In the genomic region with DNA sequence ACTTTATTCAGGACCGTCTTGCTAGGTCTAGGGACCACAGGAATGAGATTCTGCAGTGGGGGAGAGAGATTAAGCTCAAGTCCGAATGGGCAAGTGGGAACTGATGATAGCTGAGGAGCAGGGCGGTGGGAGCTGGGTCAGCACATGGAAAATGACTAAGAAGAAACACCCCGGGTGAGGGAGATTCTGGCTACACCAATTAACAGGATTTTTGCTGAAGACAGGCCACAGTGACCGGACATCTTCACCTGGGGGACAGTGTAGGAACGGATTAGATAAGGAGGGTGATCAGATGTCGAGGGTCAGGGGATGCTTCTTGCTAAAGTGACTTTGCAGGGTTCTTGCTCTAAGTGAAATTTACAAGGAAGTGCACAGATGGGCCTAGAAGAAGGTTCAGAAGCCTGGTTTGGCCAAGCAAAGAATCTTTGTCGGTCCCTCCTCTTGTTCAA, we compare ENCODE assay signal across 18 cellular contexts. TPM values are rescaled to one million over a fixed set of nuclear protein-coding genes. Genes with fewer than 3 reads are reported as not detected.
DNase-seq lines count a peak whose midpoint lies in the region; ATAC-seq and TF ChIP-seq lines count a peak whose summit lies in the region.
"Had no signal": no experiment of that assay in that cellular context is flagged by ENCODE, and none has a peak within 500 bp of the region (broad histone marks: within the 10 kb centered on the region; RNA-seq: fewer than 3 reads in every experiment).

No MANE protein-coding gene starts in this region.

- H3K4me1 ChIP-seq in IMR-90 (ENCODE audit: control insufficient read depth, insufficient read depth, low read length), result no peaks in the 10 kb centered on the region
- H3K4me1 ChIP-seq: HAP-1 had no signal

- no peak overlapping the region for H3K14ac ChIP-seq in IMR-90 (replicated peaks; ENCODE audit: low read depth, low read length)

- no peaks in the 10 kb centered on the region for H3K36me3 ChIP-seq in IMR-90 (ENCODE audit: control insufficient read depth, insufficient read depth, low read length)
- H3K36me3 ChIP-seq: HAP-1 had no signal

- no peak overlapping the region for H3K9ac ChIP-seq in IMR-90 (ENCODE audit: low read depth, low read length)

- H2AFZ ChIP-seq in IMR-90 (replicated peaks; ENCODE audit: low read length, poor library complexity), result no peak overlapping the region

- H3K27ac Mint-ChIP-seq in WTC11, result peak overlapping the region; percentile 31
- H3K27ac Mint-ChIP-seq in nephron progenitor cell, result peak overlapping the region; percentile 7
- H3K27ac Mint-ChIP-seq in activated naive CD8-positive, alpha-beta T cell treated with anti-CD3 and anti-CD28 coated beads, Interleukin-2, amount 50 U/mL, for 24 hours, result no peak overlapping the region
- H3K27ac Mint-ChIP-seq: CD4-positive, alpha-beta memory T cell; HFFc6 had no signal

- no peaks in the 10 kb centered on the region for H4K20me1 ChIP-seq in IMR-90 (ENCODE audit: insufficient read depth, low read length)

- dilution Hi-C loops in IMR-90 (cut with HindIII; ENCODE audit: low sequenced_read_pairs, unreplicated experiment), result no loop called here

- in situ Hi-C loops in IMR-90 (cut with MboI; ENCODE audit: low sequenced_read_pairs), result no loop called here

- peak overlapping the region; percentile 58 for H2AK9ac ChIP-seq in IMR-90 (replicated peaks; ENCODE audit: low read depth, low read length, poor library complexity)

- H4K5ac ChIP-seq in IMR-90 (ENCODE audit: low read depth, low read length), result no peak overlapping the region

- H3K27ac ChIP-seq in IMR-90 (ENCODE audit: insufficient read depth, low read length), result no peak overlapping the region

- H3K27me3 ChIP-seq in IMR-90 (ENCODE audit: control insufficient read depth, insufficient read depth, low read length), result no peaks in the 10 kb centered on the region

- H2AK5ac ChIP-seq in IMR-90 (ENCODE audit: low read depth, low read length), result no peak overlapping the region

- POLR2A ChIA-PET in IMR-90 (lab: Charles Lee; ENCODE audit: unreplicated experiment) (no interaction called here), WTC11 (lab: Charles Lee) (no interaction called here)

- no peak overlapping the region for H2BK5ac ChIP-seq in IMR-90 (ENCODE audit: low read depth, low read length, poor library complexity, severe bottlenecking)

- H2BK20ac ChIP-seq in IMR-90 (ENCODE audit: low read depth, low read length), result no peak overlapping the region

- no peak for TF ChIP-seq RAD21 in IMR-90 (IDR thresholded peaks at IDR 0.05; ENCODE audit: low read length)

- H3K4me3 Mint-ChIP-seq in WTC11 (no peak overlapping the region), nephron progenitor cell (no peak overlapping the region)
- no peak overlapping the region for H3K4me3 Mint-ChIP-seq in activated naive CD8-positive, alpha-beta T cell treated with anti-CD3 and anti-CD28 coated beads, Interleukin-2, amount 50 U/mL, for 24 hours
- H3K4me3 Mint-ChIP-seq: CD4-positive, alpha-beta memory T cell; HFFc6 had no signal

- TF ChIP-seq POLR2A in IMR-90 (IDR thresholded peaks at IDR 0.05; ENCODE audit: low read depth, low read length) (no peak), erythroblast (IDR thresholded peaks at IDR 0.05; ENCODE audit: low read length) (peak; percentile 20)

- no peaks in the 10 kb centered on the region for H3K4me1 Mint-ChIP-seq in WTC11
- H3K4me1 Mint-ChIP-seq in nephron progenitor cell, result peaks cover 2% of the 10 kb centered on the region
- H3K4me1 Mint-ChIP-seq in activated naive CD8-positive, alpha-beta T cell treated with anti-CD3 and anti-CD28 coated beads, Interleukin-2, amount 50 U/mL, for 24 hours, result no peaks in the 10 kb centered on the region
- H3K4me1 Mint-ChIP-seq: CD4-positive, alpha-beta memory T cell had no signal

- no peaks in the 10 kb centered on the region for H3K79me1 ChIP-seq in IMR-90 (ENCODE audit: low read depth in 1 of 2, low read length in 2 of 2)

- H3K4me3 ChIP-seq in IMR-90 (ENCODE audit: insufficient read depth, low read depth, low read length), result no peak overlapping the region
- H3K4me3 ChIP-seq: HAP-1 had no signal

- H3K27me3 Mint-ChIP-seq in WTC11 (ENCODE audit: low read depth), result peaks cover 15% of the 10 kb centered on the region
- peaks cover 3% of the 10 kb centered on the region for H3K27me3 Mint-ChIP-seq in nephron progenitor cell (ENCODE audit: low read depth, poor library complexity)
- H3K27me3 Mint-ChIP-seq in activated naive CD8-positive, alpha-beta T cell treated with anti-CD3 and anti-CD28 coated beads, Interleukin-2, amount 50 U/mL, for 24 hours, result no peaks in the 10 kb centered on the region
- H3K27me3 Mint-ChIP-seq: CD4-positive, alpha-beta memory T cell had no signal

- no peak for ATAC-seq in IMR-90 (ENCODE audit: low read depth)
- no peak for ATAC-seq in WTC11
- ATAC-seq in activated naive CD8-positive, alpha-beta T cell treated with anti-CD3 and anti-CD28 coated beads, Interleukin-2, amount 50 U/mL, for 24 hours, result no peak

- no peak overlapping the region for H3K4ac ChIP-seq in IMR-90 (ENCODE audit: low read depth, low read length)

- BruUV-seq in IMR-90 (replicated peaks; lab: Mats Ljungman, UMichigan), result no TSS peak

- no peak overlapping the region for H4K91ac ChIP-seq in IMR-90 (ENCODE audit: insufficient read depth, low read depth, low read length)

- H3K23ac ChIP-seq in IMR-90 (ENCODE audit: low read depth, low read length), result no peak overlapping the region

- peaks cover 3% of the 10 kb centered on the region for H3K9me1 ChIP-seq in IMR-90 (ENCODE audit: insufficient read depth, low read length)

- WGBS in IMR-90 (ENCODE audit: extremely low coverage in 2 of 2, insufficient read length in 1 of 2), 2 experiments, result 93% methylated on average over 2 of the region's 8 CpGs; no CpG with 5 or more reads in 1 of the 2 experiments

- H2BK120ac ChIP-seq in IMR-90 (ENCODE audit: low read depth, low read length), result no peak overlapping the region

- no peak overlapping the region for H3K4me2 ChIP-seq in IMR-90 (ENCODE audit: low read depth, low read length)

- H3K9me3 Mint-ChIP-seq in WTC11 (no peaks in the 10 kb centered on the region), nephron progenitor cell (no peaks in the 10 kb centered on the region)
- H3K9me3 Mint-ChIP-seq in activated naive CD8-positive, alpha-beta T cell treated with anti-CD3 and anti-CD28 coated beads, Interleukin-2, amount 50 U/mL, for 24 hours, result no peaks in the 10 kb centered on the region
- H3K9me3 Mint-ChIP-seq: CD4-positive, alpha-beta memory T cell; HFFc6 had no signal

- H3K56ac ChIP-seq in IMR-90 (ENCODE audit: extremely low read depth, insufficient read depth, low read length), result no peak overlapping the region

- no peak overlapping the region for H2BK15ac ChIP-seq in IMR-90 (ENCODE audit: low read depth, low read length)

- H3K9me3 ChIP-seq in IMR-90 (ENCODE audit: control insufficient read depth, insufficient read depth, low read length), result no peaks in the 10 kb centered on the region
- H3K9me3 ChIP-seq: HAP-1 had no signal

- CTCF ChIA-PET in IMR-90 (lab: Yijun Ruan, JAX) (interaction anchor here (0.6 kb wide), 1 partner anchor 644 kb away, joined by 3 read pairs; no protein-coding TSS in a partner anchor), WTC11 (lab: Charles Lee) (interaction anchor here (0.6 kb wide), 1 partner anchor 51 kb away, joined by 4 read pairs; no protein-coding TSS in a partner anchor)

- no peak overlapping the region for H3K18ac ChIP-seq in IMR-90 (ENCODE audit: low read depth, low read length)

- no peak overlapping the region for H4K8ac ChIP-seq in IMR-90 (ENCODE audit: low read depth in 2 of 2, low read length in 2 of 2)

- H3K36me3 Mint-ChIP-seq in WTC11 (no peaks in the 10 kb centered on the region), nephron progenitor cell (ENCODE audit: low read depth) (no peaks in the 10 kb centered on the region)
- H3K36me3 Mint-ChIP-seq in activated naive CD8-positive, alpha-beta T cell treated with anti-CD3 and anti-CD28 coated beads, Interleukin-2, amount 50 U/mL, for 24 hours (ENCODE audit: low read depth), result no peaks in the 10 kb centered on the region
- H3K36me3 Mint-ChIP-seq: CD4-positive, alpha-beta memory T cell had no signal

- DNase-seq in IMR-90, result no peak
- DNase-seq in WTC11 (ENCODE audit: low spot score), result no peak
- DNase-seq in erythroblast (lab: John Stamatoyannopoulos, UW), result peak in 1 of 2 experiments; percentile 35
- no peak for DNase-seq in nephron progenitor cell
- DNase-seq in activated CD4-positive, alpha-beta T cell treated with anti-CD3 and anti-CD28 coated beads for 48 hours, result no peak
- DNase-seq in activated naive CD8-positive, alpha-beta T cell treated with anti-CD3 and anti-CD28 coated beads, Interleukin-2, amount 50 U/mL, for 24 hours, result no peak
- DNase-seq in NCI-H2029 (lab: John Stamatoyannopoulos, UW), result no peak
- DNase-seq in T-helper 9 cell, result no peak
- DNase-seq: C1 segment of cervical spinal cord; Calu3; CD4-positive, alpha-beta memory T cell; COR-L47; DMS53; DMS79 treated with DMSO at 0.1 percent for 48 hours; GF-D8; GOT3; HFFc6 had no signal

- intact Hi-C loops in IMR-90 (cut with micrococcal nuclease), result no loop called here

- TF ChIP-seq CTCF in IMR-90 (conservative IDR thresholded peaks at IDR 0.05; ENCODE audit: low read depth, low read length) (no peak), WTC11 (IDR thresholded peaks at IDR 0.05) (no peak), nephron progenitor cell (IDR thresholded peaks at IDR 0.05) (no peak)

RNA-seq across cellular contexts. Expression of a gene that starts 8.5 kb away (rescaled TPM):
- 16.7 and 22.8 TPM in 2 replicates for total RNA-seq in IMR-90 (2012; rRNA removed)
- 21.5 and 25.3 TPM in 2 replicates for polyA plus RNA-seq in IMR-90 (2012; rRNA removed)
- polyA plus RNA-seq in IMR-90 (2012; cell fraction: cytosol; rRNA removed), result 12.2 and 14.6 TPM in 2 replicates
- 122 and 125 TPM in 2 replicates for polyA plus RNA-seq in IMR-90 (2012; cell fraction: nucleus; rRNA removed; ENCODE audit: low replicate concordance)
- total RNA-seq in WTC11 (2021), result 39.5 to 55.0 TPM (median 41.2 TPM) in 3 replicates

RNA-seq across cellular contexts. Expression of a gene that starts 44.4 kb away (rescaled TPM):
- 173 and 271 TPM in 2 replicates for total RNA-seq in IMR-90 (2012; rRNA removed)
- 376 and 419 TPM in 2 replicates for polyA plus RNA-seq in IMR-90 (2012; rRNA removed)
- 171 and 509 TPM in 2 replicates for polyA plus RNA-seq in IMR-90 (2012; cell fraction: cytosol; rRNA removed)
- polyA plus RNA-seq in IMR-90 (2012; cell fraction: nucleus; rRNA removed; ENCODE audit: low replicate concordance), result 88.9 and 183 TPM in 2 replicates
- total RNA-seq in WTC11 (2021), result 379 to 443 TPM (median 400 TPM) in 3 replicates

RNA-seq across cellular contexts. Expression of a gene that starts 45.5 kb away (rescaled TPM):
- total RNA-seq in IMR-90 (2012; rRNA removed) (12.8 and 22.0 TPM in 2 replicates), WTC11 (2021) (52.0 to 68.6 TPM (median 53.7 TPM) in 3 replicates)
- polyA plus RNA-seq in IMR-90 (2012; rRNA removed), result 39.1 and 46.4 TPM in 2 replicates
- 17.4 and 20.9 TPM in 2 replicates for polyA plus RNA-seq in IMR-90 (2012; cell fraction: cytosol; rRNA removed)
- polyA plus RNA-seq in IMR-90 (2012; cell fraction: nucleus; rRNA removed; ENCODE audit: low replicate concordance), result 229 and 533 TPM in 2 replicates

RNA-seq across cellular contexts. Expression of a gene that starts 50.6 kb away (rescaled TPM):
- total RNA-seq in IMR-90 (2012; rRNA removed) (60.5 and 75.1 TPM in 2 replicates), WTC11 (2021) (13.2 to 16.8 TPM (median 14.8 TPM) in 3 replicates)
- polyA plus RNA-seq in IMR-90 (2012; rRNA removed), result 43.2 and 45.1 TPM in 2 replicates
- 33.0 and 52.8 TPM in 2 replicates for polyA plus RNA-seq in IMR-90 (2012; cell fraction: cytosol; rRNA removed)
- 45.9 and 91.8 TPM in 2 replicates for polyA plus RNA-seq in IMR-90 (2012; cell fraction: nucleus; rRNA removed; ENCODE audit: low replicate concordance)

RNA-seq across cellular contexts. Expression of a gene that starts 54.9 kb away (rescaled TPM):
- 8.6 and 12.2 TPM in 2 replicates for total RNA-seq in IMR-90 (2012; rRNA removed)
- polyA plus RNA-seq in IMR-90 (2012; rRNA removed), result 14.1 and 18.1 TPM in 2 replicates
- 8.9 and 14.7 TPM in 2 replicates for polyA plus RNA-seq in IMR-90 (2012; cell fraction: cytosol; rRNA removed)
- polyA plus RNA-seq in IMR-90 (2012; cell fraction: nucleus; rRNA removed; ENCODE audit: low replicate concordance), result 46.1 and 149 TPM in 2 replicates
- 58.3 to 65.4 TPM (median 61.3 TPM) in 3 replicates for total RNA-seq in WTC11 (2021)
